In the genomic region with DNA sequence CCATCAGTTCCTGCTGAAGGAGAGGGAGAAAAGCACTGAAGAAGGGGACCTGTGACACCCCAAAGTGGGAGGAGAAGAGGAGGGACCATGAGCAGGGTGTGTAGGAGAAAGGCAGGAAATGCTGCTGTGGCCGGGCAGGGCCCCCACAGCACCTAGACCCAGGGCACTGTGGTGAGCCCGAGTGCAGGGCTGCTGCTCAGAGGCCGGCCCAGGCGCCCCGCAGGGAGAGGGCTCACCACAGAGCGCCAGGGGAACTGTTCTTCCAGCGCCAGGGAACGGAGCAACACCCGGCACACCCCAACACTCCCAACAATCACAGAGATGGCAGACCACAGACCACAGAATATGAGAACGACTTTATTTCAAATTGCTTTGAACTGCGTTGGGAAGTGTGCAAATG, we compare ENCODE assay signal across 10 cellular contexts. TPM values are rescaled to one million over a fixed set of nuclear protein-coding genes. Genes with fewer than 3 reads are reported as not detected.
"Had no signal": no experiment of that assay in that cellular context is flagged by ENCODE, and none has a peak within 500 bp of the region (broad histone marks: within the 10 kb centered on the region; RNA-seq: fewer than 3 reads in every experiment).

No MANE protein-coding gene starts in this region.

RNA-seq across cellular contexts. Expression of gene CXCR3, which starts 44.3 kb away (rescaled TPM):
- total RNA-seq: epithelial cell of proximal tubule, kidney epithelial cell, sigmoid colon, stomach had no signal

RNA-seq across cellular contexts. Expression of gene CXorf49, which starts 55.4 kb away (rescaled TPM):
- total RNA-seq: body of pancreas; left ventricle myocardium superior; ovary; sigmoid colon; stomach; T-helper 2 cell treated with Interferon-gamma antibody and Interleukin-4, amounts not matched to agents 100 ng/mL and 5 ng/mL, for 36 hours; thoracic aorta; ureter had no signal
